Comparison of ENCODE assay signal across 11 cellular contexts in genomic region chr4:128355301-128355700, GRCh38.
DNase-seq lines count a peak whose midpoint lies in the region; FAIRE-seq and TF ChIP-seq lines count a peak whose summit lies in the region.
"Had no signal": no experiment of that assay in that cellular context is flagged by ENCODE, and none has a peak within 500 bp of the region (broad histone marks: within the 10 kb centered on the region; RNA-seq: fewer than 3 reads in every experiment).

No MANE protein-coding gene starts in this region.

- DNase-seq in ELF-1 (ENCODE audit: low read depth, low spot score) = peak; percentile 37
- peak; percentile 10 to 20 for DNase-seq in HAP-1 (ENCODE audit: low spot score in 2 of 2)
- peak; percentile 93 for DNase-seq in RCC 7860 (ENCODE audit: low spot score)
- DNase-seq in kidney tubule cell (ENCODE audit: low spot score) = peak; percentile 96
- no peak for DNase-seq in sigmoid colon
- no peak for DNase-seq in HCEC 1CT
- DNase-seq in activated CD4-positive, alpha-beta T cell treated with anti-CD3 and anti-CD28 coated beads, Interleukin-2, amount 50 U/mL, for 4 hours = no peak
- no peak for DNase-seq in endothelial cell (ENCODE audit: low spot score)
- DNase-seq: stimulated activated naive CD8-positive, alpha-beta T cell treated with anti-CD3 and anti-CD28 coated beads, Interleukin-15, Interleukin-2, amounts not matched to agents 100 U/mL and 50 U/mL, for 24 hours had no signal

- H3K27me3 Mint-ChIP-seq in endothelial cell (ENCODE audit: unreplicated experiment) = no peaks in the 10 kb centered on the region

- no peak overlapping the region for H3K27ac ChIP-seq in sigmoid colon
- H3K27ac ChIP-seq: neutrophil had no signal

- no peak for TF ChIP-seq CTCF in sigmoid colon (IDR thresholded peaks at IDR 0.05)
- TF ChIP-seq CTCF in endothelial cell (IDR thresholded peaks at IDR 0.05; ENCODE audit: unreplicated experiment) = no peak

- H3K4me1 ChIP-seq in HAP-1 = peaks cover 22% of the 10 kb centered on the region
- H3K4me1 ChIP-seq in sigmoid colon = peaks cover 0 to 27% (median 16%) of the 10 kb centered on the region in 4 donors

- peaks cover 14% of the 10 kb centered on the region for H3K4me1 Mint-ChIP-seq in endothelial cell (ENCODE audit: unreplicated experiment)

- no peak overlapping the region for H3K27ac Mint-ChIP-seq in endothelial cell (ENCODE audit: unreplicated experiment)

- in situ Hi-C loops in HAP-1 (cut with MboI; ENCODE audit: low sequenced_read_pairs) = no loop called here

- H3K27me3 ChIP-seq in HAP-1 (ENCODE audit: low read depth) (no peaks in the 10 kb centered on the region), sigmoid colon (no peaks in the 10 kb centered on the region)
- H3K27me3 ChIP-seq: esophagus muscularis mucosa, neutrophil had no signal

- no peak for TF ChIP-seq POLR2A in sigmoid colon (IDR thresholded peaks at IDR 0.05)

- H3K4me3 ChIP-seq in HAP-1 (no peak overlapping the region), sigmoid colon (no peak overlapping the region)
- H3K4me3 ChIP-seq: esophagus muscularis mucosa had no signal

- no peak for TF ChIP-seq EP300 in sigmoid colon (IDR thresholded peaks at IDR 0.05)

- H3K4me3 Mint-ChIP-seq in endothelial cell (ENCODE audit: unreplicated experiment) = no peak overlapping the region

- FAIRE-seq in RCC 7860 (lab: Jason Lieb, UNC) = peak; percentile 92

- intact Hi-C loops in sigmoid colon (cut with DNase I) = no loop called here

- no peaks in the 10 kb centered on the region for H3K9me3 Mint-ChIP-seq in endothelial cell (ENCODE audit: unreplicated experiment)

- H3K36me3 Mint-ChIP-seq in endothelial cell (ENCODE audit: low read depth, unreplicated experiment) = peaks cover 4% of the 10 kb centered on the region

- no peaks in the 10 kb centered on the region for H3K9me3 ChIP-seq in HAP-1
- no peaks in the 10 kb centered on the region for H3K9me3 ChIP-seq in sigmoid colon
- H3K9me3 ChIP-seq: esophagus muscularis mucosa, neutrophil had no signal

- H3K36me3 ChIP-seq in HAP-1 (replicated peaks) (no peaks in the 10 kb centered on the region), sigmoid colon (no peaks in the 10 kb centered on the region)
- H3K36me3 ChIP-seq: esophagus muscularis mucosa, neutrophil had no signal

- WGBS in sigmoid colon, 2 donors = 23 to 71% methylated on average over 4 of the region's 4 CpGs

Comparison
In these comparisons a context has a peak if more than half of its experiments do, and no peak if none do; other contexts are left out.
1. DNase-seq: peak in ELF-1 (single experiment), HAP-1 (2 of 2), RCC 7860 (single experiment) and kidney tubule cell (single experiment); none in sigmoid colon (single experiment), HCEC 1CT (single experiment), activated CD4-positive, alpha-beta T cell treated with anti-CD3 and anti-CD28 coated beads, Interleukin-2, amount 50 U/mL, for 4 hours (0 of 2) and endothelial cell (single experiment).